ENCODE assay signal across 19 cellular contexts in genomic region chr7:43211276-43211675, GRCh38.
A peak's percentile ranks its signal among the peaks of the same experiment; 100 is the strongest.
DNase-seq lines count a peak whose midpoint lies in the region; ATAC-seq and TF ChIP-seq lines count a peak whose summit lies in the region.
"Had no signal": no experiment of that assay in that cellular context is flagged by ENCODE, and none has a peak within 500 bp of the region (broad histone marks: within the 10 kb centered on the region; RNA-seq: fewer than 3 reads in every experiment).

No MANE protein-coding gene starts in this region.

- intact Hi-C loops in CD4-positive, alpha-beta memory T cell (cut with micrococcal nuclease) = no loop called here

- no peak overlapping the region for H3K4me2 ChIP-seq in hepatocyte

- TF ChIP-seq CTCF in AG10803 (conservative IDR thresholded peaks at IDR 0.05; ENCODE audit: low read length) = peak; percentile 27
- peak; percentile 40 for TF ChIP-seq CTCF in kidney epithelial cell (IDR thresholded peaks at IDR 0.05; ENCODE audit: insufficient read depth, low read length, poor library complexity, severe bottlenecking)
- no peak for TF ChIP-seq CTCF in hepatocyte (IDR thresholded peaks at IDR 0.05; ENCODE audit: poor library complexity)

- H3K4me3 Mint-ChIP-seq in CD4-positive, alpha-beta memory T cell = no peak overlapping the region
- H3K4me3 Mint-ChIP-seq: activated CD4-positive, alpha-beta memory T cell treated with anti-CD3 and anti-CD28 coated beads, Interleukin-2, amount 10 ng/mL, durations not matched to agents 7 days and 5 days; B cell; T-helper 2 cell treated with Interferon-gamma antibody and Interleukin-4, amounts not matched to agents 5 μg/mL and 100 μg/mL, for 36 hours had no signal

- no peaks in the 10 kb centered on the region for H3K27me3 ChIP-seq in kidney epithelial cell (ENCODE audit: control insufficient read depth, insufficient read depth, low read length)
- no peaks in the 10 kb centered on the region for H3K27me3 ChIP-seq in hepatocyte
- H3K27me3 ChIP-seq in CD4-positive, alpha-beta memory T cell (ENCODE audit: insufficient read depth, low read length) = no peaks in the 10 kb centered on the region

- no peaks in the 10 kb centered on the region for H3K9me3 ChIP-seq in hepatocyte (ENCODE audit: low read depth)
- H3K9me3 ChIP-seq in CD4-positive, alpha-beta memory T cell (ENCODE audit: control insufficient read depth in 1 of 2, low read length in 2 of 2) = no peaks in the 10 kb centered on the region

- no peaks in the 10 kb centered on the region for H3K4me1 Mint-ChIP-seq in CD4-positive, alpha-beta memory T cell
- H3K4me1 Mint-ChIP-seq: activated CD4-positive, alpha-beta memory T cell treated with anti-CD3 and anti-CD28 coated beads, Interleukin-2, amount 10 ng/mL, durations not matched to agents 7 days and 5 days; B cell had no signal

- 85% methylated on average over 4 of the region's 4 CpGs for WGBS in hepatocyte (ENCODE audit: low lambda C conversion rate, missing lambda C conversion rate)

- CTCF ChIA-PET in CD4-positive, alpha-beta memory T cell (lab: Charles Lee; ENCODE audit: partially characterized antibody) = no interaction called here

- peaks cover 0 to 2% (median 0%) of the 10 kb centered on the region in 8 donors for H3K9me3 Mint-ChIP-seq in CD4-positive, alpha-beta memory T cell
- H3K9me3 Mint-ChIP-seq: activated CD4-positive, alpha-beta memory T cell treated with anti-CD3 and anti-CD28 coated beads, Interleukin-2, amount 10 ng/mL, durations not matched to agents 7 days and 5 days; T-helper 2 cell treated with Interferon-gamma antibody and Interleukin-4, amounts not matched to agents 5 μg/mL and 100 μg/mL, for 36 hours had no signal

- H3K4me3 ChIP-seq in AG10803 (ENCODE audit: low read length) = no peak overlapping the region
- H3K4me3 ChIP-seq in kidney epithelial cell (ENCODE audit: low read depth, low read length) = no peak overlapping the region
- H3K4me3 ChIP-seq in hepatocyte = no peak overlapping the region
- H3K4me3 ChIP-seq in CD4-positive, alpha-beta memory T cell (ENCODE audit: low read length in 2 of 2) = no peak overlapping the region

- H3K4me1 ChIP-seq in hepatocyte (ENCODE audit: insufficient read depth) = no peaks in the 10 kb centered on the region
- H3K4me1 ChIP-seq in CD4-positive, alpha-beta memory T cell (ENCODE audit: insufficient read depth, low read length) = no peaks in the 10 kb centered on the region
- H3K4me1 ChIP-seq: parathyroid adenoma had no signal

- H3K9me2 ChIP-seq in hepatocyte (replicated peaks; ENCODE audit: insufficient read depth) = no peaks in the 10 kb centered on the region

- DNase-seq in AG10803 (ENCODE audit: low read depth) = no peak
- DNase-seq in HT-29 (ENCODE audit: low spot score) = peak; percentile 11
- DNase-seq in astrocyte of the hippocampus (ENCODE audit: low read depth, low spot score) = peak; percentile 10
- DNase-seq in kidney epithelial cell (ENCODE audit: low read depth) = no peak
- DNase-seq in hepatocyte (ENCODE audit: low spot score) = no peak
- no peak for DNase-seq in CD4-positive, alpha-beta memory T cell
- DNase-seq: activated CD4-positive, alpha-beta memory T cell treated with anti-CD3 and anti-CD28 coated beads, Interleukin-2, amount 10 ng/mL, durations not matched to agents 7 days and 5 days; activated effector memory CD4-positive, alpha-beta T cell treated with Interleukin-2 at 50 U/mL for 16 hours; KG1; kidney; NCI-H1417 treated with DMSO at 0.1 percent for 48 hours; NCI-H524 treated with DMSO at 0.1 percent for 48 hours; RPMI8226; stimulated activated CD4-positive, alpha-beta T cell treated with anti-CD3 and anti-CD28 coated beads, Interleukin-15, amount 100 ng/mL, for 24 hours had no signal

- no peak overlapping the region for H2AFZ ChIP-seq in hepatocyte
- H2AFZ ChIP-seq: parathyroid adenoma had no signal

- no peak overlapping the region for H3K27ac Mint-ChIP-seq in CD4-positive, alpha-beta memory T cell
- H3K27ac Mint-ChIP-seq: activated CD4-positive, alpha-beta memory T cell treated with anti-CD3 and anti-CD28 coated beads, Interleukin-2, amount 10 ng/mL, durations not matched to agents 7 days and 5 days; B cell; T-helper 2 cell treated with Interferon-gamma antibody and Interleukin-4, amounts not matched to agents 5 μg/mL and 100 μg/mL, for 36 hours had no signal

- H3K36me3 ChIP-seq in kidney epithelial cell (ENCODE audit: control insufficient read depth, insufficient read depth, low read length) = no peaks in the 10 kb centered on the region
- no peaks in the 10 kb centered on the region for H3K36me3 ChIP-seq in hepatocyte (replicated peaks; ENCODE audit: insufficient read depth, low read depth)
- H3K36me3 ChIP-seq in CD4-positive, alpha-beta memory T cell (ENCODE audit: insufficient read depth, low read length) = no peaks in the 10 kb centered on the region

- no peaks in the 10 kb centered on the region for H3K36me3 Mint-ChIP-seq in CD4-positive, alpha-beta memory T cell

- POLR2A ChIA-PET in CD4-positive, alpha-beta memory T cell (lab: Charles Lee; ENCODE audit: partially characterized antibody) = no interaction called here

- H4K20me1 ChIP-seq in hepatocyte (ENCODE audit: insufficient read depth, poor library complexity, severe bottlenecking) = no peaks in the 10 kb centered on the region

- H3K79me2 ChIP-seq in hepatocyte = no peaks in the 10 kb centered on the region
- H3K79me2 ChIP-seq: parathyroid adenoma had no signal

- ATAC-seq in GM19397 (IDR thresholded peaks at IDR 0.05; ENCODE audit: unreplicated experiment) (no peak), HG03175 (IDR thresholded peaks at IDR 0.05; ENCODE audit: unreplicated experiment) (no peak)

- no peak overlapping the region for H3K27ac ChIP-seq in hepatocyte
- no peak overlapping the region for H3K27ac ChIP-seq in CD4-positive, alpha-beta memory T cell (ENCODE audit: low read depth, low read length)
- H3K27ac ChIP-seq: parathyroid adenoma had no signal

- H3K27me3 Mint-ChIP-seq in CD4-positive, alpha-beta memory T cell = peaks cover 16 to 18% of the 10 kb centered on the region in 2 donors

Comparison
In these comparisons a context has a peak if more than half of its experiments do, and no peak if none do; other contexts are left out.
1. DNase-seq: peak in HT-29 (single experiment) and astrocyte of the hippocampus (single experiment); none in AG10803 (single experiment), kidney epithelial cell (single experiment), hepatocyte (single experiment) and CD4-positive, alpha-beta memory T cell (0 of 5).